9 cellular contexts compared by ENCODE assay signal in the genomic region with DNA sequence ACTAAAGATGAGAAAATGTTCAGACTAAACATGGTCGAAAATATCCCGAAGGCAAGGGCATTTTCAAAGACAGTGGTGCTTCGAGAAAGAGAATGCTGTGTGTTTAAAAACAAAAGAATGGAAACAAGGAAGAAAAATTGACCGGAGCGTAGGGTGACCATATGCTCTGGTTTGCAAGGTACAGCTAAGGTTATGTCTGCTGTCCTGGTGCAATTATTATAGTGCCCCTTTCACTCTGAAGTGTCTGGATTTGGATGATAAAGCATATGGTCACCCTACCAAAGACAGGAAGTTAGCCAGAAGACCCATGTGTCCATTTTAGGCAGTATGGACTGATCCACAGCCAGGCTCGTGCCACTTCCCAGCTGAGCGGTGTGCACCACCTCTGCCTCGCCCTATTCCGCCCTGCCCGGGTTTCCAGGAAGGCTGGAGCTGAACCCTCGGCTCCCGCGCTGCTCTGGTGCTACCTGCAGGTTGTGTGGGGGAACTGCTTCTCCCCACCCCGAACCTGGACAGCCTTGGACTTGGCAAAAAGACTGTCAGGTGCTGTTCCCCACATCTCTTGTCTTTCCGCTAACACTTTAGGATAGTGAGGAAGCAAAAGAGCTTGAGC. TPM values are rescaled to one million over a fixed set of nuclear protein-coding genes. Genes with fewer than 3 reads are reported as not detected.
DNase-seq lines count a peak whose midpoint lies in the region; ATAC-seq and TF ChIP-seq lines count a peak whose summit lies in the region.
"Had no signal": no experiment of that assay in that cellular context is flagged by ENCODE, and none has a peak within 500 bp of the region (broad histone marks: within the 10 kb centered on the region; RNA-seq: fewer than 3 reads in every experiment).

No MANE protein-coding gene starts in this region.

- H3K9me2 ChIP-seq in PC-3 (replicated peaks; ENCODE audit: low read length), result no peaks in the 10 kb centered on the region

- POLR2A ChIA-PET in PC-3 (lab: Charles Lee; ENCODE audit: unreplicated experiment), result no interaction called here

- H3K36me3 ChIP-seq in PC-3 (ENCODE audit: low read depth, low read length), result no peaks in the 10 kb centered on the region

- no peak overlapping the region for H3K4me3 ChIP-seq in PC-3 (ENCODE audit: low read length)
- H3K4me3 ChIP-seq in choroid plexus epithelial cell (ENCODE audit: low read depth, low read length), result no peak overlapping the region

- peaks cover 7% of the 10 kb centered on the region; the same call in 1 of the 2 replicates for H3K27me3 ChIP-seq in PC-3 (ENCODE audit: low read length)

- H3K27me3 Mint-ChIP-seq in nephron (ENCODE audit: low read depth), result peaks cover 68% of the 10 kb centered on the region

- no TSS peak for BruUV-seq in PC-3 (replicated peaks; lab: Mats Ljungman, UMichigan)

- no peaks in the 10 kb centered on the region for H3K36me3 Mint-ChIP-seq in nephron (ENCODE audit: low read depth)
- H3K36me3 Mint-ChIP-seq: naive thymus-derived CD8-positive, alpha-beta T cell had no signal

- peak; percentile 84 for ATAC-seq in PC-3
- no peak for ATAC-seq in GM21381 (IDR thresholded peaks at IDR 0.05; ENCODE audit: unreplicated experiment)
- ATAC-seq in HG02938 (IDR thresholded peaks at IDR 0.05; ENCODE audit: unreplicated experiment), result no peak
- no peak for ATAC-seq in GM21515 (IDR thresholded peaks at IDR 0.05; ENCODE audit: unreplicated experiment)

- H3K79me2 ChIP-seq in PC-3 (ENCODE audit: low read length), result no peaks in the 10 kb centered on the region

- no peak overlapping the region for H3K27ac Mint-ChIP-seq in nephron
- H3K27ac Mint-ChIP-seq: naive thymus-derived CD8-positive, alpha-beta T cell had no signal

- H3K4me2 ChIP-seq in PC-3 (ENCODE audit: low read length), result peak overlapping the region; percentile 64

- no peak overlapping the region for H3K4me3 Mint-ChIP-seq in nephron
- H3K4me3 Mint-ChIP-seq: naive thymus-derived CD8-positive, alpha-beta T cell had no signal

- DNase-seq in DMS53 treated with DMSO at 0.1 percent for 48 hours (lab: John Stamatoyannopoulos, UW; ENCODE audit: unreplicated experiment) (peak; percentile 26), HK-2 (ENCODE audit: unreplicated experiment) (peak; percentile 28), PC-3 (peak; percentile 67), choroid plexus epithelial cell (ENCODE audit: low read depth) (peak; percentile 47)

- TF ChIP-seq CTCF in PC-3 (conservative IDR thresholded peaks at IDR 0.05; ENCODE audit: low read depth, low read length), result peak; percentile 75
- peak; percentile 65 for TF ChIP-seq CTCF in choroid plexus epithelial cell (conservative IDR thresholded peaks at IDR 0.05; ENCODE audit: low read depth, low read length)
- peak in 2 of 3 experiments; percentile 17 to 47 for TF ChIP-seq CTCF in nephron (IDR thresholded peaks at IDR 0.05; ENCODE audit: unreplicated experiment in 3 of 3)

- H3F3A ChIP-seq in PC-3 (ENCODE audit: low read length, unreplicated experiment), result no peaks in the 10 kb centered on the region

- no peak overlapping the region for H3K27ac ChIP-seq in PC-3 (ENCODE audit: low read length)

- H2AFZ ChIP-seq in PC-3 (ENCODE audit: low read length), result peak overlapping the region; percentile 83

- H3K9me3 ChIP-seq in PC-3 (ENCODE audit: low read length), result no peaks in the 10 kb centered on the region

- no peaks in the 10 kb centered on the region for H3K9me3 Mint-ChIP-seq in nephron
- H3K9me3 Mint-ChIP-seq: naive thymus-derived CD8-positive, alpha-beta T cell had no signal

- no peaks in the 10 kb centered on the region for H3K4me1 Mint-ChIP-seq in nephron

- 0 out of 2 replicates have a peak, but pooled peaks cover 2% of the 10 kb centered on the region for H3K4me1 ChIP-seq in PC-3 (ENCODE audit: insufficient read depth, low read length)

- intact Hi-C loops in PC-3 (cut with micrococcal nuclease), result no loop called here

- CTCF ChIA-PET in PC-3 (lab: Charles Lee), result no interaction called here

- H4K20me1 ChIP-seq in PC-3 (ENCODE audit: low read length), result no peaks in the 10 kb centered on the region

- no peak overlapping the region for H3K9ac ChIP-seq in PC-3 (ENCODE audit: low read length)

RNA-seq across cellular contexts. Expression of a gene that starts 25.2 kb away (rescaled TPM):
- not detected in 2 replicates for total RNA-seq in PC-3 (2014; rRNA removed)

RNA-seq across cellular contexts. Expression of a gene that starts 28.0 kb away (rescaled TPM):
- total RNA-seq in PC-3 (2014; rRNA removed), result 116 and 125 TPM in 2 replicates

RNA-seq across cellular contexts. Expression of a gene that starts 39.0 kb away (rescaled TPM):
- 4.1 and 14.3 TPM in 2 replicates for total RNA-seq in PC-3 (2014; rRNA removed)

RNA-seq across cellular contexts. Expression of a gene that starts 49.8 kb away (rescaled TPM):
- not detected in 2 replicates for total RNA-seq in PC-3 (2014; rRNA removed)
- total RNA-seq: naive thymus-derived CD8-positive, alpha-beta T cell had no signal
